10 cellular contexts compared by ENCODE assay signal in genomic region chr22:38758276-38758945, GRCh38. TPM values are rescaled to one million over a fixed set of nuclear protein-coding genes. Genes with fewer than 3 reads are reported as not detected.
DNase-seq lines count a peak whose midpoint lies in the region; ATAC-seq, FAIRE-seq and TF ChIP-seq lines count a peak whose summit lies in the region.
"Had no signal": no experiment of that assay in that cellular context is flagged by ENCODE, and none has a peak within 500 bp of the region (broad histone marks: within the 10 kb centered on the region; RNA-seq: fewer than 3 reads in every experiment).

No MANE protein-coding gene starts in this region.

- H3K4me3 ChIP-seq in kidney (ENCODE audit: low read length in 2 of 2) (no peak overlapping the region), A673 (ENCODE audit: low read depth, low read length, poor library complexity, severe bottlenecking) (no peak overlapping the region)
- H3K4me3 ChIP-seq: stomach had no signal

- intact Hi-C loops in kidney (cut with DNase I): no loop called here
- intact Hi-C loops in posterior cingulate gyrus (cut with DNase I): no loop called here
- intact Hi-C loops in A673 (cut with micrococcal nuclease; ENCODE audit: unreplicated experiment): no loop called here

- in situ Hi-C loops in G401 (cut with HindIII; ENCODE audit: low sequenced_read_pairs): no loop called here

- POLR2A ChIA-PET in A673 (lab: Charles Lee; ENCODE audit: low non-redundant PET): no interaction called here

- no peak for ATAC-seq in HG02973 (IDR thresholded peaks at IDR 0.05; ENCODE audit: unreplicated experiment)
- ATAC-seq: Panc1 had no signal

- no peak overlapping the region for H3K27ac ChIP-seq in kidney (ENCODE audit: low read depth in 2 of 2, low read length in 2 of 2)
- H3K27ac ChIP-seq in A673 (ENCODE audit: low read depth, low read length, poor library complexity, severe bottlenecking): no peak overlapping the region
- H3K27ac ChIP-seq: stomach had no signal

- no peak overlapping the region for H3K9ac ChIP-seq in kidney (ENCODE audit: low read length in 2 of 2)

- DNase-seq in NCI-H2171 (lab: John Stamatoyannopoulos, UW) (peak; percentile 87), kidney (peak; percentile 65), posterior cingulate gyrus (no peak), G401 (ENCODE audit: low spot score) (no peak), A673 (ENCODE audit: low spot score) (no peak)
- peak in 2 of 3 experiments; percentile 44 to 55 for DNase-seq in activated CD8-positive, alpha-beta memory T cell treated with anti-CD3 and anti-CD28 coated beads for 48 hours (ENCODE audit: low read depth in 2 of 3, low spot score in 2 of 3)
- DNase-seq in stimulated activated CD8-positive, alpha-beta memory T cell treated with anti-CD3 and anti-CD28 coated beads, Interleukin-7, amount 100 ng/mL, for 1 hour (ENCODE audit: low read depth in 2 of 2): peak; percentile 35 to 36
- DNase-seq: stomach had no signal

- no peaks in the 10 kb centered on the region for H3K27me3 ChIP-seq in A673 (replicated peaks; ENCODE audit: insufficient read depth, low read depth, low read length, poor library complexity)
- H3K27me3 ChIP-seq: stomach had no signal

- H3K4me1 ChIP-seq in kidney (ENCODE audit: control insufficient read depth in 1 of 2, insufficient read depth in 1 of 2, low read depth in 1 of 2, low read length in 2 of 2) (peaks cover 5 to 14% of the 10 kb centered on the region in 2 donors), A673 (ENCODE audit: insufficient read depth, low read length, poor library complexity, severe bottlenecking) (peaks cover 60% of the 10 kb centered on the region)

- BruUV-seq in A673 (replicated peaks; lab: Mats Ljungman, UMichigan): no TSS peak

- no peak for FAIRE-seq in kidney (lab: Jason Lieb, UNC)

- H3K36me3 ChIP-seq in kidney (ENCODE audit: control insufficient read depth in 1 of 2, insufficient read depth in 2 of 2, low read length in 2 of 2) (no peaks in the 10 kb centered on the region), A673 (ENCODE audit: insufficient read depth, low read length, poor library complexity, severe bottlenecking) (peaks cover 9% of the 10 kb centered on the region)
- H3K36me3 ChIP-seq: stomach had no signal

- TF ChIP-seq CTCF in kidney (IDR thresholded peaks at IDR 0.05; ENCODE audit: borderline replicate concordance, extremely low read depth, insufficient read depth): no peak
- no peak for TF ChIP-seq CTCF in A673 (conservative IDR thresholded peaks at IDR 0.05; ENCODE audit: low read depth, low read length)

- H3K9me3 ChIP-seq in kidney (ENCODE audit: control insufficient read depth in 1 of 2, low read length in 2 of 2) (no peaks in the 10 kb centered on the region), A673 (ENCODE audit: low read depth, low read length, poor library complexity, severe bottlenecking) (no peaks in the 10 kb centered on the region)
- H3K9me3 ChIP-seq: stomach had no signal

- CTCF ChIA-PET in A673 (lab: Charles Lee): interaction anchor here (1.5 kb wide), 1 partner anchor 11 kb away, joined by 8 read pairs; no protein-coding TSS in a partner anchor

RNA-seq across cellular contexts. Expression of gene SUN2, which starts 2.6 kb away (rescaled TPM):
- total RNA-seq in kidney (199 TPM), A673 (2021) (104 and 110 TPM in 2 replicates)
- 41.7 TPM for polyA plus RNA-seq in kidney (ENCODE audit: insufficient read depth, low read depth, low replicate concordance)
- 19.4 and 23.9 TPM in 2 replicates for total RNA-seq in G401 (2014; rRNA removed; shearing (Covaris generic))

RNA-seq across cellular contexts. Expression of gene DNAL4, which starts 35.5 kb away (rescaled TPM):
- total RNA-seq in kidney: 26.5 TPM
- polyA plus RNA-seq in kidney (ENCODE audit: insufficient read depth, low read depth, low replicate concordance): 39.7 TPM
- total RNA-seq in G401 (2014; rRNA removed; shearing (Covaris generic)): 17.9 and 30.9 TPM in 2 replicates
- 51.7 and 59.1 TPM in 2 replicates for total RNA-seq in A673 (2021)

RNA-seq across cellular contexts. Expression of gene GTPBP1, which starts 52.7 kb away (rescaled TPM):
- total RNA-seq in kidney: 52.0 TPM
- 11.7 TPM for polyA plus RNA-seq in kidney (ENCODE audit: insufficient read depth, low read depth, low replicate concordance)
- 30.5 and 35.9 TPM in 2 replicates for total RNA-seq in G401 (2014; rRNA removed; shearing (Covaris generic))
- total RNA-seq in A673 (2021): 88.2 and 96.2 TPM in 2 replicates

RNA-seq across cellular contexts. Expression of gene JOSD1, which starts 57.7 kb away (rescaled TPM):
- total RNA-seq in kidney (42.8 TPM), A673 (2021) (53.1 and 54.2 TPM in 2 replicates)
- 12.8 TPM for polyA plus RNA-seq in kidney (ENCODE audit: insufficient read depth, low read depth, low replicate concordance)
- 33.3 and 41.4 TPM in 2 replicates for total RNA-seq in G401 (2014; rRNA removed; shearing (Covaris generic))

Comparison
In these comparisons a context has a peak if more than half of its experiments do, and no peak if none do; other contexts are left out.
1. DNase-seq: peak in NCI-H2171 (single experiment), activated CD8-positive, alpha-beta memory T cell treated with anti-CD3 and anti-CD28 coated beads for 48 hours (2 of 3), kidney (single experiment) and stimulated activated CD8-positive, alpha-beta memory T cell treated with anti-CD3 and anti-CD28 coated beads, Interleukin-7, amount 100 ng/mL, for 1 hour (2 of 2); none in posterior cingulate gyrus (0 of 10), G401 (single experiment) and A673 (single experiment).